In the genomic region with DNA sequence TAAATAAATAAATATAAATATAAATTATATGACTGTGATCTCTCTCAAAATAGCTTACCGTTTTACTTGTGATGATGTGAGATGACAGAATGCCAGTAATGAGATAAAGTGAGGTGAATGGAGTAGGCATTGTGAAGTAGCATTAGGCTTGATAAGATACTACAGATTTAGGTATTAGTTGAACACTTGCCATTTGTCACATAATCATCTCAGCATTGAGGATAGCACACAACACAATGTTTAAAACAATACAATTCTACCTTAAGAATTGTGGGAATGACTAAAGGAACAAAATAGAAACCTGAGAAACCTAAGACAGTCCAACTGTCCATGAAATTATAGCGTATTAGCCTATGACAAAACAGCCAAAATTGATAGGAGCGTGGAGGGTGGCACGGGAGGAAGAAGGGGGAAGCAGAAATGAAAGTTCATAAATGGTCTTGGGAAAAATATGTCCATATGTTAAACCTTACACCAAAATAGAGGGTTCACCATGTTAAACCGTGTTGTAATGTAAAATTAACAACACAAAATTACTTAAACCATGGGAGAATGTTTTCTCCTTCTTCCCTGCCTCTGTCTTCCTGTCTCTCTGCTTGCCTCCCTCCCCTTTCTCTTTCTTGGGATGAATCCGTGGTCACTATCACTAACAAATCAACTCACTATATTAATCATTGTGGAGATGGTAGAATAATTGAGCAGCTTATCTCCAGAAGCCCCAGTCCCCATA, we compare ENCODE assay signal across 2 cellular contexts.
A peak's percentile ranks its signal among the peaks of the same experiment; 100 is the strongest.
TF ChIP-seq lines count a peak whose summit lies in the region.

No MANE protein-coding gene starts in this region.

TF ChIP-seq in GM23338, 12 proteins besides CTCF, POLR2A, EP300 and RAD21:
- TF ChIP-seq CREB1 (CRISPR knock-in tag; IDR thresholded peaks at IDR 0.05; ENCODE audit: low read depth) (no peak), JUNB (IDR thresholded peaks at IDR 0.05; ENCODE audit: unreplicated experiment) (no peak), EZH2phosphoT487 (IDR thresholded peaks at IDR 0.05; ENCODE audit: unreplicated experiment) (no peak), ZNF114 (CRISPR knock-in tag; IDR thresholded peaks at IDR 0.05) (no peak), ZNF331 (CRISPR knock-in tag; IDR thresholded peaks at IDR 0.05; ENCODE audit: low read depth) (no peak)
- TF ChIP-seq, protein P1, sequence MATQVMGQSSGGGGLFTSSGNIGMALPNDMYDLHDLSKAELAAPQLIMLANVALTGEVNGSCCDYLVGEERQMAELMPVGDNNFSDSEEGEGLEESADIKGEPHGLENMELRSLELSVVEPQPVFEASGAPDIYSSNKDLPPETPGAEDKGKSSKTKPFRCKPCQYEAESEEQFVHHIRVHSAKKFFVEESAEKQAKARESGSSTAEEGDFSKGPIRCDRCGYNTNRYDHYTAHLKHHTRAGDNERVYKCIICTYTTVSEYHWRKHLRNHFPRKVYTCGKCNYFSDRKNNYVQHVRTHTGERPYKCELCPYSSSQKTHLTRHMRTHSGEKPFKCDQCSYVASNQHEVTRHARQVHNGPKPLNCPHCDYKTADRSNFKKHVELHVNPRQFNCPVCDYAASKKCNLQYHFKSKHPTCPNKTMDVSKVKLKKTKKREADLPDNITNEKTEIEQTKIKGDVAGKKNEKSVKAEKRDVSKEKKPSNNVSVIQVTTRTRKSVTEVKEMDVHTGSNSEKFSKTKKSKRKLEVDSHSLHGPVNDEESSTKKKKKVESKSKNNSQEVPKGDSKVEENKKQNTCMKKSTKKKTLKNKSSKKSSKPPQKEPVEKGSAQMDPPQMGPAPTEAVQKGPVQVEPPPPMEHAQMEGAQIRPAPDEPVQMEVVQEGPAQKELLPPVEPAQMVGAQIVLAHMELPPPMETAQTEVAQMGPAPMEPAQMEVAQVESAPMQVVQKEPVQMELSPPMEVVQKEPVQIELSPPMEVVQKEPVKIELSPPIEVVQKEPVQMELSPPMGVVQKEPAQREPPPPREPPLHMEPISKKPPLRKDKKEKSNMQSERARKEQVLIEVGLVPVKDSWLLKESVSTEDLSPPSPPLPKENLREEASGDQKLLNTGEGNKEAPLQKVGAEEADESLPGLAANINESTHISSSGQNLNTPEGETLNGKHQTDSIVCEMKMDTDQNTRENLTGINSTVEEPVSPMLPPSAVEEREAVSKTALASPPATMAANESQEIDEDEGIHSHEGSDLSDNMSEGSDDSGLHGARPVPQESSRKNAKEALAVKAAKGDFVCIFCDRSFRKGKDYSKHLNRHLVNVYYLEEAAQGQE (IDR thresholded peaks at IDR 0.05; ENCODE audit: unreplicated experiment): no peak

TF ChIP-seq in H1, 55 proteins besides CTCF, POLR2A, EP300 and RAD21:
- peak; percentile 83; the same call in 1 of the 2 replicates for TF ChIP-seq POLR2AphosphoS5 (IDR thresholded peaks at IDR 0.05; ENCODE audit: low read depth, low read length)
- TF ChIP-seq TEAD4 (IDR thresholded peaks at IDR 0.05; ENCODE audit: low read depth, low read length): no peak
- peak; percentile 42 for TF ChIP-seq TAF7 (optimal IDR thresholded peaks at IDR 0.05; ENCODE audit: borderline replicate concordance, low read depth, low read length)
- TF ChIP-seq SIRT6 (IDR thresholded peaks at IDR 0.05; ENCODE audit: low read length): peak; percentile 69
